ENCODE assay signal across 33 cellular contexts in genomic region chr1:20262810-20263534, GRCh38. TPM values are rescaled to one million over a fixed set of nuclear protein-coding genes. Genes with fewer than 3 reads are reported as not detected.
"Had no signal": no experiment of that assay in that cellular context is flagged by ENCODE, and none has a peak within 500 bp of the region (broad histone marks: within the 10 kb centered on the region; RNA-seq: fewer than 3 reads in every experiment).

No MANE protein-coding gene starts in this region.

- H3K4me1 ChIP-seq: ascending aorta, esophagus squamous epithelium had no signal

- H3K9me3 Mint-ChIP-seq: activated CD4-positive, alpha-beta memory T cell treated with anti-CD3 and anti-CD28 coated beads, Interleukin-2, amount 10 ng/mL, durations not matched to agents 7 days and 5 days; activated CD4-positive, alpha-beta T cell treated with anti-CD3 and anti-CD28 coated beads, Interleukin-2, amount 10 ng/mL, durations not matched to agents 7 days and 5 days; activated naive CD4-positive, alpha-beta T cell treated with anti-CD3 and anti-CD28 coated beads, Interleukin-2, amount 10 ng/mL, durations not matched to agents 7 days and 5 days; activated naive CD4-positive, alpha-beta T cell treated with anti-CD3 and anti-CD28 coated beads, Interleukin-2, amount 50 U/mL, for 72 hours; activated naive CD8-positive, alpha-beta T cell treated with anti-CD3 and anti-CD28 coated beads, Interleukin-2, amount 10 ng/mL, durations not matched to agents 7 days and 5 days; activated T-cell treated with anti-CD3 and anti-CD28 coated beads, Interleukin-2, amount 50 U/mL, for 24 hours; activated T-cell treated with anti-CD3 and anti-CD28 coated beads, Interleukin-2, amount 50 U/mL, for 72 hours; central memory CD8-positive, alpha-beta T cell; dendritic cell treated with granulocyte-macrophage colony-stimulating factor and Interleukin-4, amounts not matched to agents 40 ng/mL and 50 ng/mL, for 4 days had no signal

- H3K4me3 Mint-ChIP-seq: activated CD4-positive, alpha-beta memory T cell treated with anti-CD3 and anti-CD28 coated beads, Interleukin-2, amount 10 ng/mL, durations not matched to agents 7 days and 5 days; activated CD4-positive, alpha-beta T cell treated with anti-CD3 and anti-CD28 coated beads, Interleukin-2, amount 10 ng/mL, durations not matched to agents 7 days and 5 days; activated naive CD4-positive, alpha-beta T cell treated with anti-CD3 and anti-CD28 coated beads, Interleukin-2, amount 10 ng/mL, durations not matched to agents 7 days and 5 days; activated naive CD8-positive, alpha-beta T cell treated with anti-CD3 and anti-CD28 coated beads, Interleukin-2, amount 10 ng/mL, durations not matched to agents 7 days and 5 days; activated T-cell treated with anti-CD3 and anti-CD28 coated beads, Interleukin-2, amount 50 U/mL, for 24 hours; activated T-cell treated with anti-CD3 and anti-CD28 coated beads, Interleukin-2, amount 50 U/mL, for 72 hours; central memory CD8-positive, alpha-beta T cell; dendritic cell treated with granulocyte-macrophage colony-stimulating factor and Interleukin-4, amounts not matched to agents 40 ng/mL and 50 ng/mL, for 4 days had no signal

- H3K27me3 ChIP-seq: ascending aorta, brain microvascular endothelial cell had no signal

- FAIRE-seq: bronchial epithelial cell, endometrium, endothelial cell of umbilical vein had no signal

- H3K36me3 Mint-ChIP-seq: activated naive CD4-positive, alpha-beta T cell treated with anti-CD3 and anti-CD28 coated beads, Interleukin-2, amount 10 ng/mL, durations not matched to agents 7 days and 5 days; activated naive CD4-positive, alpha-beta T cell treated with anti-CD3 and anti-CD28 coated beads, Interleukin-2, amount 50 U/mL, for 72 hours; activated naive CD8-positive, alpha-beta T cell treated with anti-CD3 and anti-CD28 coated beads, Interleukin-2, amount 10 ng/mL, durations not matched to agents 7 days and 5 days had no signal

- H3K27ac Mint-ChIP-seq: activated CD4-positive, alpha-beta memory T cell treated with anti-CD3 and anti-CD28 coated beads, Interleukin-2, amount 10 ng/mL, durations not matched to agents 7 days and 5 days; activated CD4-positive, alpha-beta T cell treated with anti-CD3 and anti-CD28 coated beads, Interleukin-2, amount 10 ng/mL, durations not matched to agents 7 days and 5 days; activated naive CD4-positive, alpha-beta T cell treated with anti-CD3 and anti-CD28 coated beads, Interleukin-2, amount 10 ng/mL, durations not matched to agents 7 days and 5 days; activated naive CD4-positive, alpha-beta T cell treated with anti-CD3 and anti-CD28 coated beads, Interleukin-2, amount 50 U/mL, for 72 hours; activated naive CD8-positive, alpha-beta T cell treated with anti-CD3 and anti-CD28 coated beads, Interleukin-2, amount 10 ng/mL, durations not matched to agents 7 days and 5 days; activated T-cell treated with anti-CD3 and anti-CD28 coated beads, Interleukin-2, amount 50 U/mL, for 24 hours; activated T-cell treated with anti-CD3 and anti-CD28 coated beads, Interleukin-2, amount 50 U/mL, for 72 hours; dendritic cell treated with granulocyte-macrophage colony-stimulating factor and Interleukin-4, amounts not matched to agents 40 ng/mL and 50 ng/mL, for 4 days had no signal

- ATAC-seq: activated naive CD4-positive, alpha-beta T cell treated with anti-CD3 and anti-CD28 coated beads, Interleukin-2, amount 50 U/mL, for 72 hours; activated T-cell treated with anti-CD3 and anti-CD28 coated beads, Interleukin-2, amount 50 U/mL, for 72 hours had no signal

- H3K9me3 ChIP-seq: ascending aorta, esophagus squamous epithelium had no signal

- H3K27ac ChIP-seq: ascending aorta, brain microvascular endothelial cell, coronary artery, epithelial cell of prostate, esophagus squamous epithelium had no signal

- H3K4me3 ChIP-seq: ascending aorta, coronary artery, esophagus squamous epithelium had no signal

- H3K36me3 ChIP-seq: ascending aorta, brain microvascular endothelial cell, esophagus squamous epithelium had no signal

- H3K4me1 Mint-ChIP-seq: activated CD4-positive, alpha-beta memory T cell treated with anti-CD3 and anti-CD28 coated beads, Interleukin-2, amount 10 ng/mL, durations not matched to agents 7 days and 5 days; activated CD4-positive, alpha-beta T cell treated with anti-CD3 and anti-CD28 coated beads, Interleukin-2, amount 10 ng/mL, durations not matched to agents 7 days and 5 days; activated naive CD4-positive, alpha-beta T cell treated with anti-CD3 and anti-CD28 coated beads, Interleukin-2, amount 10 ng/mL, durations not matched to agents 7 days and 5 days; activated naive CD8-positive, alpha-beta T cell treated with anti-CD3 and anti-CD28 coated beads, Interleukin-2, amount 10 ng/mL, durations not matched to agents 7 days and 5 days; central memory CD8-positive, alpha-beta T cell had no signal

- DNase-seq: activated CD4-positive, alpha-beta memory T cell treated with anti-CD3 and anti-CD28 coated beads, Interleukin-2, amount 10 ng/mL, durations not matched to agents 7 days and 5 days; activated CD4-positive, alpha-beta T cell treated with anti-CD3 and anti-CD28 coated beads for 4 hours; activated CD4-positive, alpha-beta T cell treated with anti-CD3 and anti-CD28 coated beads, Interleukin-2, amount 10 ng/mL, durations not matched to agents 7 days and 5 days; activated CD4-positive, alpha-beta T cell treated with anti-CD3 and anti-CD28 coated beads, Interleukin-2, amount 50 U/mL, for 4 hours; activated CD4-positive, CD25-positive, alpha-beta regulatory T cell; activated CD4-positive, CD25-positive, alpha-beta regulatory T cell treated with anti-CD3 and anti-CD28 coated beads, Interleukin-2, amount 50 U/mL, for 72 hours; activated CD8-positive, alpha-beta memory T cell treated with anti-CD3 and anti-CD28 coated beads, Interleukin-2, amount 50 U/mL, for 48 hours; activated gamma-delta T cell; activated naive CD4-positive, alpha-beta T cell; activated naive CD4-positive, alpha-beta T cell treated with anti-CD3 and anti-CD28 coated beads, Interleukin-2, amount 10 ng/mL, durations not matched to agents 7 days and 5 days; activated naive CD8-positive, alpha-beta T cell treated with anti-CD3 and anti-CD28 coated beads, Interleukin-2, amount 10 ng/mL, durations not matched to agents 7 days and 5 days; activated T-cell treated with anti-CD3 and anti-CD28 coated beads for 4 hours; activated T-cell treated with anti-CD3 and anti-CD28 coated beads, Interleukin-2, amount 50 U/mL, for 24 hours; activated T-cell treated with anti-CD3 and anti-CD28 coated beads, Interleukin-2, amount 50 U/mL, for 72 hours; brain microvascular endothelial cell; effector CD4-positive, alpha-beta T cell; esophagus squamous epithelium; foreskin melanocyte; head of caudate nucleus; T-helper 2 cell had no signal

RNA-seq across cellular contexts. Expression of gene VWA5B1, which starts 27.7 kb away (rescaled TPM):
- total RNA-seq: activated CD4-positive, alpha-beta memory T cell treated with anti-CD3 and anti-CD28 coated beads, Interleukin-2, amount 10 ng/mL, durations not matched to agents 7 days and 5 days; activated naive CD8-positive, alpha-beta T cell treated with anti-CD3 and anti-CD28 coated beads, Interleukin-2, amount 10 ng/mL, durations not matched to agents 7 days and 5 days; ascending aorta; bronchial epithelial cell; cardiac septum; endothelial cell of umbilical vein; esophagus squamous epithelium; fibroblast of lung; fibroblast of villous mesenchyme; T-helper 1 cell treated with Interleukin-12 subunit alpha and Interleukin-12 subunit beta and Interleukin-4 antibody, amounts not matched to agents 30 ng/mL and 1 ng/mL, for 36 hours had no signal
